ENCODE assay signal across 7 cellular contexts in genomic region chr6:138598562-138599173, GRCh38.
"Had no signal": no experiment of that assay in that cellular context is flagged by ENCODE, and none has a peak within 500 bp of the region (broad histone marks: within the 10 kb centered on the region; RNA-seq: fewer than 3 reads in every experiment).

No MANE protein-coding gene starts in this region.

- H3K9me3 Mint-ChIP-seq: GM23338, H9 had no signal

- FAIRE-seq: H1, H54, HTR-8/SVneo had no signal

- H3K27ac Mint-ChIP-seq: GM23338 had no signal

- DNase-seq: H9, HCEC 1CT, KBM-7 had no signal

- ATAC-seq: GM23338 had no signal

- H3K4me3 ChIP-seq: GM23338 had no signal

- H3K4me3 Mint-ChIP-seq: GM23338, H9 had no signal

- H2AFZ ChIP-seq: GM23338 had no signal

- H3K4me2 ChIP-seq: GM23338 had no signal
